Comparison of ENCODE assay signal across 20 cellular contexts in the genomic region with DNA sequence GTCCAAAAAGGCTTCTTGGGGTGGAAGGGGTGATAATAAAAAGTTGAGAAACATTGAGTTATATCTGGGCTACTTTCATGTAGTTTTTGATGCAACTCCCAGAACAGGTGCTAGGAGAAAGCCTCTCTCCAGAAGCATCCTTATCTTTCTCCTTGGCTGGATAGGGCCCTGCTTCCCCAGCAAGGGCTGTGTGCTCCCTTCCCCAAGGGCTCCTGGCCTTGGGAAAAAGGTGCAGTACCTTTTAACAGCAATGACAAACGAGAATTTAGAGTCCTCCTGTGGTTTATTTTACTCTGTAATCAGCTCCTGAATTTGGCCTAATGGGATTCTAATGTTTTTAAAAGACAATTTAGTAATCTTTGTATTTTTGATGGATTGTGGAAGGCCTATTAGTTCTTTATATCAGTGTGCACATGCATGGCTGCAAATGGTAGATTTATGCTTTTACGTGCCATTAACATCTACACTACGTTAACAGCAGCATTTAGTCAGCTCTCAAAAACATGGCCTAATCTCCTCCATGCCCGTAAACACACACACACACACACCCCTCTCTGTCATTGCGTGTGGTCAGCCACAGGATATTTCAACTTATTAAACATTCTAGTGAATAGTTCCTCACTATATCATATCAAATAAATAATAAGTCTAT.
A peak's percentile ranks its signal among the peaks of the same experiment; 100 is the strongest.
DNase-seq lines count a peak whose midpoint lies in the region; ATAC-seq and TF ChIP-seq lines count a peak whose summit lies in the region.
"Had no signal": no experiment of that assay in that cellular context is flagged by ENCODE, and none has a peak within 500 bp of the region (broad histone marks: within the 10 kb centered on the region; RNA-seq: fewer than 3 reads in every experiment).

No MANE protein-coding gene starts in this region.

- H2AK9ac ChIP-seq in IMR-90 (replicated peaks; ENCODE audit: low read depth, low read length, poor library complexity), result no peak overlapping the region

- H3K23ac ChIP-seq in IMR-90 (ENCODE audit: low read depth, low read length), result no peak overlapping the region

- H3K27ac ChIP-seq in IMR-90 (ENCODE audit: insufficient read depth, low read length), result no peak overlapping the region
- no peak overlapping the region for H3K27ac ChIP-seq in CD8-positive, alpha-beta memory T cell (ENCODE audit: low read depth, low read length)
- H3K27ac ChIP-seq: BLaER1 treated with 17β-estradiol and CSF1 and Interleukin-3, amounts not matched to agents 10 nM and 100 nM; RWPE1 had no signal

- no peak overlapping the region for H3K4me2 ChIP-seq in IMR-90 (ENCODE audit: low read depth, low read length)
- H3K4me2 ChIP-seq: BLaER1 treated with 17β-estradiol and CSF1 and Interleukin-3, amounts not matched to agents 10 nM and 100 nM had no signal

- no peak for TF ChIP-seq CTCF in IMR-90 (conservative IDR thresholded peaks at IDR 0.05; ENCODE audit: low read depth, low read length)
- no peak for TF ChIP-seq CTCF in nephron progenitor cell (IDR thresholded peaks at IDR 0.05)

- no CpG with 5 or more reads among the region's 5 CpGs for WGBS in IMR-90 (ENCODE audit: extremely low coverage in 2 of 2, insufficient read length in 1 of 2), 2 experiments

- no peaks in the 10 kb centered on the region for H3K9me3 Mint-ChIP-seq in nephron progenitor cell
- H3K9me3 Mint-ChIP-seq in CD8-positive, alpha-beta memory T cell, result peaks cover 0 to 2% (median 0%) of the 10 kb centered on the region in 5 donors

- H3K56ac ChIP-seq in IMR-90 (ENCODE audit: extremely low read depth, insufficient read depth, low read length), result no peak overlapping the region

- POLR2A ChIA-PET in IMR-90 (lab: Charles Lee; ENCODE audit: unreplicated experiment), result no interaction called here
- POLR2A ChIA-PET in CD8-positive, alpha-beta memory T cell (lab: Charles Lee), result no interaction called here

- peak overlapping the region; percentile 75 for H3K27ac Mint-ChIP-seq in nephron progenitor cell
- peak overlapping the region in 1 of 8 donors; percentile 36 for H3K27ac Mint-ChIP-seq in CD8-positive, alpha-beta memory T cell

- H3K9me3 ChIP-seq in IMR-90 (ENCODE audit: control insufficient read depth, insufficient read depth, low read length), result no peaks in the 10 kb centered on the region
- no peaks in the 10 kb centered on the region for H3K9me3 ChIP-seq in CD8-positive, alpha-beta memory T cell (ENCODE audit: low read length)

- no peaks in the 10 kb centered on the region for H3K4me1 ChIP-seq in IMR-90 (ENCODE audit: control insufficient read depth, insufficient read depth, low read length)
- no peaks in the 10 kb centered on the region for H3K4me1 ChIP-seq in CD8-positive, alpha-beta memory T cell (ENCODE audit: insufficient read depth, low read length)

- H4K5ac ChIP-seq in IMR-90 (ENCODE audit: low read depth, low read length), result no peak overlapping the region

- no peak for TF ChIP-seq RAD21 in IMR-90 (IDR thresholded peaks at IDR 0.05; ENCODE audit: low read length)

- no peak overlapping the region for H3K18ac ChIP-seq in IMR-90 (ENCODE audit: low read depth, low read length)

- no peak for ATAC-seq in IMR-90 (ENCODE audit: low read depth)

- H4K91ac ChIP-seq in IMR-90 (ENCODE audit: insufficient read depth, low read depth, low read length), result no peak overlapping the region

- no peak overlapping the region for H3K4ac ChIP-seq in IMR-90 (ENCODE audit: low read depth, low read length)

- H2BK120ac ChIP-seq in IMR-90 (ENCODE audit: low read depth, low read length), result no peak overlapping the region

- peaks cover 26% of the 10 kb centered on the region for H3K4me1 Mint-ChIP-seq in nephron progenitor cell
- peaks cover 4 to 19% (median 11%) of the 10 kb centered on the region in 3 donors for H3K4me1 Mint-ChIP-seq in CD8-positive, alpha-beta memory T cell

- in situ Hi-C loops in IMR-90 (cut with MboI; ENCODE audit: low sequenced_read_pairs), result no loop called here

- no peak for TF ChIP-seq POLR2A in IMR-90 (IDR thresholded peaks at IDR 0.05; ENCODE audit: low read depth, low read length)

- H2AK5ac ChIP-seq in IMR-90 (ENCODE audit: low read depth, low read length), result no peak overlapping the region

- no peak overlapping the region for H2BK15ac ChIP-seq in IMR-90 (ENCODE audit: low read depth, low read length)

- H3K27me3 ChIP-seq in IMR-90 (ENCODE audit: control insufficient read depth, insufficient read depth, low read length), result no peaks in the 10 kb centered on the region; the same call in 1 of the 2 replicates
- no peaks in the 10 kb centered on the region for H3K27me3 ChIP-seq in CD8-positive, alpha-beta memory T cell (ENCODE audit: insufficient read depth, low read length, poor library complexity, severe bottlenecking)
- H3K27me3 ChIP-seq: BLaER1 treated with 17β-estradiol and CSF1 and Interleukin-3, amounts not matched to agents 10 nM and 100 nM had no signal

- peak; percentile 89 for DNase-seq in DMS79 treated with DMSO at 0.1 percent for 48 hours (lab: John Stamatoyannopoulos, UW)
- peak; percentile 17 for DNase-seq in IMR-90
- peak; percentile 17 for DNase-seq in SK-N-DZ (ENCODE audit: low spot score)
- DNase-seq in nephron progenitor cell, result no peak
- no peak for DNase-seq in stimulated activated CD4-positive, alpha-beta T cell treated with anti-CD3 and anti-CD28 coated beads, Interleukin-4, amount 100 ng/mL, for 24 hours
- no peak for DNase-seq in CD8-positive, alpha-beta memory T cell
- DNase-seq in NCI-H526 (lab: John Stamatoyannopoulos, UW), result no peak
- DNase-seq: ACHN; CD4-positive, alpha-beta memory T cell; GDM1; GOT3; HCEC 1CT; Kasumi-1; NCI-H2029 treated with DMSO at 0.1 percent for 48 hours; NCI-H446 treated with DMSO at 0.1 percent for 48 hours; NK-92 treated with Interleukin-12 subunit alpha and Interleukin-12 subunit beta, amount 100 ng/mL, for 24 hours; SHP77 treated with DMSO at 0.1 percent for 48 hours; T-helper 1 cell had no signal

- H3K9me1 ChIP-seq in IMR-90 (ENCODE audit: insufficient read depth, low read length), result no peaks in the 10 kb centered on the region

- H4K20me1 ChIP-seq in IMR-90 (ENCODE audit: insufficient read depth, low read length), result no peaks in the 10 kb centered on the region

- H3K27me3 Mint-ChIP-seq in nephron progenitor cell (ENCODE audit: low read depth, poor library complexity), result peaks cover 2% of the 10 kb centered on the region
- H3K27me3 Mint-ChIP-seq in CD8-positive, alpha-beta memory T cell, result peaks cover 0 to 7% of the 10 kb centered on the region in 2 donors
- H3K27me3 Mint-ChIP-seq: CD4-positive, alpha-beta memory T cell had no signal

- no peak overlapping the region for H2BK5ac ChIP-seq in IMR-90 (ENCODE audit: low read depth, low read length, poor library complexity, severe bottlenecking)

- CTCF ChIA-PET in IMR-90 (lab: Yijun Ruan, JAX), result no interaction called here
- CTCF ChIA-PET in CD8-positive, alpha-beta memory T cell (lab: Charles Lee), result no interaction called here

- no peak overlapping the region for H3K4me3 ChIP-seq in IMR-90 (ENCODE audit: insufficient read depth, low read depth, low read length)
- H3K4me3 ChIP-seq in CD8-positive, alpha-beta memory T cell (ENCODE audit: low read length), result no peak overlapping the region
- H3K4me3 ChIP-seq: BLaER1 treated with 17β-estradiol and CSF1 and Interleukin-3, amounts not matched to agents 10 nM and 100 nM had no signal

- H2BK20ac ChIP-seq in IMR-90 (ENCODE audit: low read depth, low read length), result no peak overlapping the region

- H4K8ac ChIP-seq in IMR-90 (ENCODE audit: low read depth in 2 of 2, low read length in 2 of 2), result no peak overlapping the region

- dilution Hi-C loops in IMR-90 (cut with HindIII; ENCODE audit: low sequenced_read_pairs, unreplicated experiment), result no loop called here

- no TSS peak for BruUV-seq in IMR-90 (replicated peaks; lab: Mats Ljungman, UMichigan)

- intact Hi-C loops in IMR-90 (cut with micrococcal nuclease), result no loop called here

- no peaks in the 10 kb centered on the region for H3K36me3 ChIP-seq in IMR-90 (ENCODE audit: control insufficient read depth, insufficient read depth, low read length)
- H3K36me3 ChIP-seq in CD8-positive, alpha-beta memory T cell (ENCODE audit: insufficient read depth, low read length), result no peaks in the 10 kb centered on the region
- H3K36me3 ChIP-seq: BLaER1 treated with 17β-estradiol and CSF1 and Interleukin-3, amounts not matched to agents 10 nM and 100 nM had no signal

- H2AFZ ChIP-seq in IMR-90 (replicated peaks; ENCODE audit: low read length, poor library complexity), result no peak overlapping the region

- no peaks in the 10 kb centered on the region for H3K36me3 Mint-ChIP-seq in nephron progenitor cell (ENCODE audit: low read depth)
- H3K36me3 Mint-ChIP-seq in CD8-positive, alpha-beta memory T cell, result no peaks in the 10 kb centered on the region

- H3K9ac ChIP-seq in IMR-90 (ENCODE audit: low read depth, low read length), result no peak overlapping the region
- H3K9ac ChIP-seq: BLaER1 treated with 17β-estradiol and CSF1 and Interleukin-3, amounts not matched to agents 10 nM and 100 nM had no signal

- H3K14ac ChIP-seq in IMR-90 (replicated peaks; ENCODE audit: low read depth, low read length), result no peak overlapping the region

- H3K4me3 Mint-ChIP-seq in nephron progenitor cell, result no peak overlapping the region
- H3K4me3 Mint-ChIP-seq in CD8-positive, alpha-beta memory T cell, result no peak overlapping the region
- H3K4me3 Mint-ChIP-seq: CD4-positive, alpha-beta memory T cell had no signal

- no peaks in the 10 kb centered on the region for H3K79me1 ChIP-seq in IMR-90 (ENCODE audit: low read depth in 1 of 2, low read length in 2 of 2)

TF ChIP-seq in IMR-90, 13 proteins besides CTCF, POLR2A, EP300 and RAD21:
- no peak for TF ChIP-seq CEBPB (IDR thresholded peaks at IDR 0.05; ENCODE audit: low read depth, low read length)
- TF ChIP-seq SMC3 (IDR thresholded peaks at IDR 0.05; ENCODE audit: low read depth, low read length), result no peak
- no peak for TF ChIP-seq MXI1 (IDR thresholded peaks at IDR 0.05; ENCODE audit: borderline replicate concordance, low read depth, low read length)
- no peak for TF ChIP-seq RCOR1 (IDR thresholded peaks at IDR 0.05; ENCODE audit: insufficient replicate concordance, low read length)
- no peak for TF ChIP-seq ELK1 (IDR thresholded peaks at IDR 0.05; ENCODE audit: borderline replicate concordance, low read depth, low read length)

Comparison
In these comparisons a context has a peak if more than half of its experiments do, and no peak if none do; other contexts are left out.
1. DNase-seq: peak in DMS79 treated with DMSO at 0.1 percent for 48 hours (single experiment), IMR-90 (single experiment) and SK-N-DZ (single experiment); none in nephron progenitor cell (single experiment), stimulated activated CD4-positive, alpha-beta T cell treated with anti-CD3 and anti-CD28 coated beads, Interleukin-4, amount 100 ng/mL, for 24 hours (single experiment), CD8-positive, alpha-beta memory T cell (0 of 5) and NCI-H526 (0 of 2).